In the genomic region with DNA sequence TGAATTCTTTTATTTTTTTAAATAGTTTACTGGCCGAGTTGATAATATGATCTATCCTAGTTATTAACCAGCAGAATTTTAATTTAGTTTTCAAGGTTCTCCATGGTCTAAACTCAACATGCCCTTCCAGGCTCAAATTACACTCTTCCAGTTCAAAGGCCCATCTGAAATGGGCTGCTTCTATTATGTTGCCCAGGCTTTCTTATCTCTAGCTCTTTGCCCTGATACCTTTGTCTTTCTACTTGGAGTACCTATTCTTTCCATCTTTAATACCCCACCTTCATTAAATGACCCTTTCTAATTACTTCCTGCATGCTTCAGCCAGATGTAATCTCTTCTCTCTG, we compare ENCODE assay signal across 2 cellular contexts.
TF ChIP-seq lines count a peak whose summit lies in the region.

No MANE protein-coding gene starts in this region.

TF ChIP-seq in SK-N-SH, 30 proteins besides CTCF, POLR2A, EP300 and RAD21 (continued from another document):
- no peak for TF ChIP-seq SMC3 (IDR thresholded peaks at IDR 0.05; ENCODE audit: low read depth, low read length)
- no peak for TF ChIP-seq POLR2AphosphoS5 (IDR thresholded peaks at IDR 0.05; ENCODE audit: low read depth, low read length)
- no peak for TF ChIP-seq GATA2 (CRISPR knock-in tag; IDR thresholded peaks at IDR 0.05)

TF ChIP-seq in SK-N-SH treated with all-trans-retinoic acid at 6 μM for 48 hours, 23 proteins besides CTCF, POLR2A, EP300 and RAD21 (continued from another document):
- TF ChIP-seq POU6F1 (CRISPR knock-in tag; IDR thresholded peaks at IDR 0.05; ENCODE audit: borderline replicate concordance, low read depth) (no peak), SNAI2 (CRISPR knock-in tag; IDR thresholded peaks at IDR 0.05) (no peak), ZNF565 (CRISPR knock-in tag; conservative IDR thresholded peaks at IDR 0.05; ENCODE audit: low read depth) (no peak), ZFP30 (CRISPR knock-in tag; IDR thresholded peaks at IDR 0.05) (no peak), ZNF8 (CRISPR knock-in tag; IDR thresholded peaks at IDR 0.05) (no peak), TSHZ2 (CRISPR knock-in tag; IDR thresholded peaks at IDR 0.05) (no peak)
- TF ChIP-seq, protein P1, sequence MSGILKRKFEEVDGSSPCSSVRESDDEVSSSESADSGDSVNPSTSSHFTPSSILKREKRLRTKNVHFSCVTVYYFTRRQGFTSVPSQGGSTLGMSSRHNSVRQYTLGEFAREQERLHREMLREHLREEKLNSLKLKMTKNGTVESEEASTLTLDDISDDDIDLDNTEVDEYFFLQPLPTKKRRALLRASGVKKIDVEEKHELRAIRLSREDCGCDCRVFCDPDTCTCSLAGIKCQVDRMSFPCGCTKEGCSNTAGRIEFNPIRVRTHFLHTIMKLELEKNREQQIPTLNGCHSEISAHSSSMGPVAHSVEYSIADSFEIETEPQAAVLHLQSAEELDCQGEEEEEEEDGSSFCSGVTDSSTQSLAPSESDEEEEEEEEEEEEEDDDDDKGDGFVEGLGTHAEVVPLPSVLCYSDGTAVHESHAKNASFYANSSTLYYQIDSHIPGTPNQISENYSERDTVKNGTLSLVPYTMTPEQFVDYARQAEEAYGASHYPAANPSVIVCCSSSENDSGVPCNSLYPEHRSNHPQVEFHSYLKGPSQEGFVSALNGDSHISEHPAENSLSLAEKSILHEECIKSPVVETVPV (CRISPR knock-in tag; IDR thresholded peaks at IDR 0.05), result no peak
